Comparison of ENCODE assay signal across 18 cellular contexts in the genomic region with DNA sequence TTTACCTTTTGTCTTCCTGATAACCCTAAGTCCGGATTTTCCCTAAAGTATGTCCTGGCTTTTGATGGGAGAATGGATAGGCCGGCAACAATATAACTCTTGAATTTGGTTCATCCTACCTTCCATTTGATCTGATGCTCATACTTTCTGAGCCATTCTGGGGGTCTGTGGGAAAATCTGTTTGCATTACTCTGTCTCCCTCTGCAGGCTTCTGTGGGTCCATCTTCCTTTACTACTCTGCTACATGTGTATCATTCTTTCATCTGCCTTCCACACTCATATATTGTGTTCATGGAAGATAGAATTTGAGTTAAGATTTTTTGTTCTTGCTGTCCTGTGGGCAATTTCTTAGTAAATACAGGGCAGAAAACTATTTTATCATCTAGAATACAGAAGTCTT.
DNase-seq lines count a peak whose midpoint lies in the region; ATAC-seq and TF ChIP-seq lines count a peak whose summit lies in the region.
"Had no signal": no experiment of that assay in that cellular context is flagged by ENCODE, and none has a peak within 500 bp of the region (broad histone marks: within the 10 kb centered on the region; RNA-seq: fewer than 3 reads in every experiment).

No MANE protein-coding gene starts in this region.

- H3K9me3 ChIP-seq in neural progenitor cell (ENCODE audit: low read depth): no peaks in the 10 kb centered on the region
- H3K9me3 ChIP-seq: MG63 had no signal

- H3K79me2 ChIP-seq in neural progenitor cell (ENCODE audit: low read depth): no peaks in the 10 kb centered on the region

- H3K27ac Mint-ChIP-seq in chondrocyte (ENCODE audit: unreplicated experiment) (no peak overlapping the region), neural progenitor cell (no peak overlapping the region)
- H3K27ac Mint-ChIP-seq in activated CD8-positive, alpha-beta memory T cell treated with anti-CD3 and anti-CD28 coated beads, Interleukin-2, amount 10 ng/mL, durations not matched to agents 7 days and 5 days: no peak overlapping the region
- H3K27ac Mint-ChIP-seq: activated naive CD4-positive, alpha-beta T cell treated with anti-CD3 and anti-CD28 coated beads, Interleukin-2, amount 50 U/mL, for 72 hours had no signal

- H3K4me2 ChIP-seq in neural progenitor cell: no peak overlapping the region

- H3F3A ChIP-seq in neural progenitor cell (ENCODE audit: low read depth): no peaks in the 10 kb centered on the region

- H3K27me3 ChIP-seq in neural progenitor cell: no peaks in the 10 kb centered on the region
- H3K27me3 ChIP-seq: MG63 had no signal

- TF ChIP-seq CTCF in chondrocyte (IDR thresholded peaks at IDR 0.05) (peak; percentile 41), neural progenitor cell (IDR thresholded peaks at IDR 0.05) (peak; percentile 41)

- H3K4me3 Mint-ChIP-seq in chondrocyte (ENCODE audit: unreplicated experiment): no peak overlapping the region
- H3K4me3 Mint-ChIP-seq in neural progenitor cell: no peak overlapping the region
- no peak overlapping the region for H3K4me3 Mint-ChIP-seq in activated CD8-positive, alpha-beta memory T cell treated with anti-CD3 and anti-CD28 coated beads, Interleukin-2, amount 10 ng/mL, durations not matched to agents 7 days and 5 days

- intact Hi-C loops in Right ventricle myocardium superior (cut with DNase I): no loop called here

- CTCF ChIA-PET in activated CD8-positive, alpha-beta memory T cell treated with anti-CD3 and anti-CD28 coated beads, Interleukin-2, amount 10 ng/mL, durations not matched to agents 7 days and 5 days (lab: Charles Lee): no interaction called here

- no peaks in the 10 kb centered on the region for H3K27me3 Mint-ChIP-seq in chondrocyte (ENCODE audit: low read depth)
- H3K27me3 Mint-ChIP-seq in neural progenitor cell (ENCODE audit: insufficient read depth, low read depth): no peaks in the 10 kb centered on the region
- no peaks in the 10 kb centered on the region for H3K27me3 Mint-ChIP-seq in activated CD8-positive, alpha-beta memory T cell treated with anti-CD3 and anti-CD28 coated beads, Interleukin-2, amount 10 ng/mL, durations not matched to agents 7 days and 5 days

- no peak overlapping the region for H3K4me3 ChIP-seq in neural progenitor cell
- H3K4me3 ChIP-seq: MG63 had no signal

- H3K36me3 ChIP-seq in neural progenitor cell: no peaks in the 10 kb centered on the region
- H3K36me3 ChIP-seq: MG63 had no signal

- no peaks in the 10 kb centered on the region for H3K36me3 Mint-ChIP-seq in chondrocyte (ENCODE audit: low read depth)
- no peaks in the 10 kb centered on the region for H3K36me3 Mint-ChIP-seq in neural progenitor cell
- H3K36me3 Mint-ChIP-seq in activated CD8-positive, alpha-beta memory T cell treated with anti-CD3 and anti-CD28 coated beads, Interleukin-2, amount 10 ng/mL, durations not matched to agents 7 days and 5 days: no peaks in the 10 kb centered on the region
- H3K36me3 Mint-ChIP-seq: activated naive CD4-positive, alpha-beta T cell treated with anti-CD3 and anti-CD28 coated beads, Interleukin-2, amount 50 U/mL, for 72 hours had no signal

- H2AFZ ChIP-seq in neural progenitor cell (replicated peaks): no peak overlapping the region

- no peaks in the 10 kb centered on the region for H3K4me1 ChIP-seq in neural progenitor cell

- H3K9ac ChIP-seq in neural progenitor cell: no peak overlapping the region

- peaks cover 4% of the 10 kb centered on the region for H3K9me3 Mint-ChIP-seq in chondrocyte (ENCODE audit: low read depth)
- no peaks in the 10 kb centered on the region for H3K9me3 Mint-ChIP-seq in neural progenitor cell
- peaks cover 6% of the 10 kb centered on the region for H3K9me3 Mint-ChIP-seq in activated CD8-positive, alpha-beta memory T cell treated with anti-CD3 and anti-CD28 coated beads, Interleukin-2, amount 10 ng/mL, durations not matched to agents 7 days and 5 days (ENCODE audit: low read depth)

- peaks cover 9% of the 10 kb centered on the region for H3K4me1 Mint-ChIP-seq in chondrocyte (ENCODE audit: low read depth)
- H3K4me1 Mint-ChIP-seq in neural progenitor cell: no peaks in the 10 kb centered on the region
- no peaks in the 10 kb centered on the region for H3K4me1 Mint-ChIP-seq in activated CD8-positive, alpha-beta memory T cell treated with anti-CD3 and anti-CD28 coated beads, Interleukin-2, amount 10 ng/mL, durations not matched to agents 7 days and 5 days

- ATAC-seq in Right ventricle myocardium superior (ENCODE audit: poor library complexity): no peak
- no peak for ATAC-seq in activated CD8-positive, alpha-beta memory T cell treated with anti-CD3 and anti-CD28 coated beads, Interleukin-2, amount 10 ng/mL, durations not matched to agents 7 days and 5 days
- ATAC-seq: activated naive CD4-positive, alpha-beta T cell treated with anti-CD3 and anti-CD28 coated beads, Interleukin-2, amount 50 U/mL, for 72 hours had no signal

- no peaks in the 10 kb centered on the region for H4K20me1 ChIP-seq in neural progenitor cell (ENCODE audit: low read depth)

- peak; percentile 18 for DNase-seq in NCI-H2171 treated with DMSO at 0.1 percent for 48 hours (lab: John Stamatoyannopoulos, UW)
- no peak for DNase-seq in NCI-H2171 (lab: John Stamatoyannopoulos, UW)
- DNase-seq in NAMALWA (ENCODE audit: low spot score): peak; percentile 40
- no peak for DNase-seq in chondrocyte (ENCODE audit: low spot score)
- DNase-seq in neural progenitor cell (ENCODE audit: low spot score): no peak
- DNase-seq in Right ventricle myocardium superior: no peak
- DNase-seq in activated CD8-positive, alpha-beta memory T cell treated with anti-CD3 and anti-CD28 coated beads, Interleukin-2, amount 10 ng/mL, durations not matched to agents 7 days and 5 days: no peak
- no peak for DNase-seq in NK-92 treated with Interleukin-12 subunit alpha and Interleukin-12 subunit beta, amount 100 ng/mL, for 24 hours (lab: John Stamatoyannopoulos, UW)
- DNase-seq: activated CD4-positive, alpha-beta T cell treated with anti-CD3 and anti-CD28 coated beads for 4 hours; activated T-cell treated with anti-CD3 and anti-CD28 coated beads for 4 hours; Calu3; central memory CD4-positive, alpha-beta T cell; kidney glomerular epithelial cell; MG63; NCI-H226; stimulated activated CD4-positive, alpha-beta T cell treated with anti-CD3 and anti-CD28 coated beads, Interleukin-12 subunit alpha, Interleukin-12 subunit beta, amount 100 ng/mL, for 4 hours had no signal

- H3K27ac ChIP-seq in neural progenitor cell: no peak overlapping the region
- H3K27ac ChIP-seq: RWPE1 had no signal

Comparison
In these comparisons a context has a peak if more than half of its experiments do, and no peak if none do; other contexts are left out.
1. DNase-seq: peak in NCI-H2171 treated with DMSO at 0.1 percent for 48 hours (single experiment) and NAMALWA (single experiment); none in NCI-H2171 (single experiment), chondrocyte (single experiment), neural progenitor cell (single experiment), Right ventricle myocardium superior (single experiment), activated CD8-positive, alpha-beta memory T cell treated with anti-CD3 and anti-CD28 coated beads, Interleukin-2, amount 10 ng/mL, durations not matched to agents 7 days and 5 days (single experiment) and NK-92 treated with Interleukin-12 subunit alpha and Interleukin-12 subunit beta, amount 100 ng/mL, for 24 hours (single experiment).